8 cellular contexts compared by ENCODE assay signal in genomic region chr7:139777948-139778841, GRCh38. TPM values are rescaled to one million over a fixed set of nuclear protein-coding genes. Genes with fewer than 3 reads are reported as not detected.
A peak's percentile ranks its signal among the peaks of the same experiment; 100 is the strongest.
DNase-seq lines count a peak whose midpoint lies in the region; ATAC-seq and TF ChIP-seq lines count a peak whose summit lies in the region.

Gene HIPK2 (minus strand): TSS chr7:139777998. CDS start chr7:139777623, 375 bp downstream.

- peaks cover 5% of the 10 kb centered on the region for H3K27me3 Mint-ChIP-seq in CD8-positive, alpha-beta T cell (ENCODE audit: low read depth)
- peaks cover 8 to 20% (median 20%) of the 10 kb centered on the region in 3 donors for H3K27me3 Mint-ChIP-seq in naive B cell

- no peak for TF ChIP-seq CTCF in CD8-positive, alpha-beta T cell (IDR thresholded peaks at IDR 0.05)
- TF ChIP-seq CTCF in Peyer's patch (IDR thresholded peaks at IDR 0.05): no peak

- peaks cover 45% of the 10 kb centered on the region for H3K4me1 Mint-ChIP-seq in CD8-positive, alpha-beta T cell (ENCODE audit: low read depth)
- H3K4me1 Mint-ChIP-seq in naive B cell: peaks cover 30 to 34% (median 33%) of the 10 kb centered on the region in 3 donors

- DNase-seq in CD8-positive, alpha-beta T cell: peak; percentile 40 to 79 (median 70)
- peak; percentile 80 for DNase-seq in HK-2 (ENCODE audit: unreplicated experiment)
- peak; percentile 80 to 90 (median 81) for DNase-seq in Peyer's patch
- peak; percentile 38 to 60 for DNase-seq in activated T-helper 1 cell treated with anti-CD3 and anti-CD28 coated beads, Interleukin-2, amount 50 U/mL, for 16 hours (ENCODE audit: low read depth in 1 of 2, low spot score in 1 of 2)
- DNase-seq in fibroblast of gingiva (ENCODE audit: low read depth): peak; percentile 81
- DNase-seq in naive B cell: peak; percentile 68
- DNase-seq in stimulated activated naive CD4-positive, alpha-beta T cell treated with Interleukin-2 at 50 U/mL for 16 hours (lab: John Stamatoyannopoulos, UW): peak; percentile 77

- POLR2A ChIA-PET in CD8-positive, alpha-beta T cell (lab: Charles Lee): interaction anchor here (0.7 to 2.9 kb wide), 3 partner anchors 11 to 157 kb away, joined by 3 to 18 read pairs (median 4); no protein-coding TSS in a partner anchor

- peak within 1 kb of the TSS; percentile 62 for H3K27ac ChIP-seq in CD8-positive, alpha-beta T cell (ENCODE audit: low read depth, low read length)
- peak within 1 kb of the TSS; percentile 89 to 98 (median 93) for H3K27ac ChIP-seq in Peyer's patch

- no peaks in the 10 kb centered on the region for H3K36me3 ChIP-seq in CD8-positive, alpha-beta T cell (ENCODE audit: insufficient read depth, low read length)
- H3K36me3 ChIP-seq in Peyer's patch: no peaks in the 10 kb centered on the region

- H3K36me3 Mint-ChIP-seq in CD8-positive, alpha-beta T cell: peaks cover 14% of the 10 kb centered on the region
- no peaks in the 10 kb centered on the region for H3K36me3 Mint-ChIP-seq in naive B cell

- CTCF ChIA-PET in CD8-positive, alpha-beta T cell (lab: Charles Lee): interaction anchor here (0.5 to 2.7 kb wide), 8 partner anchors 9 to 225 kb away, joined by 3 to 10 read pairs (median 3); no protein-coding TSS in a partner anchor

- H3K9me3 Mint-ChIP-seq in CD8-positive, alpha-beta T cell: no peaks in the 10 kb centered on the region
- no peaks in the 10 kb centered on the region for H3K9me3 Mint-ChIP-seq in naive B cell

- peak within 1 kb of the TSS; percentile 98 for H3K4me3 Mint-ChIP-seq in CD8-positive, alpha-beta T cell
- peak within 1 kb of the TSS; percentile 96 to 100 (median 98) for H3K4me3 Mint-ChIP-seq in naive B cell

- H3K9me3 ChIP-seq in CD8-positive, alpha-beta T cell (ENCODE audit: low read length): no peaks in the 10 kb centered on the region
- no peaks in the 10 kb centered on the region for H3K9me3 ChIP-seq in Peyer's patch

- H3K27me3 ChIP-seq in CD8-positive, alpha-beta T cell (ENCODE audit: insufficient read depth, low read length): no peaks in the 10 kb centered on the region
- H3K27me3 ChIP-seq in Peyer's patch: no peaks in the 10 kb centered on the region

- intact Hi-C loops in CD8-positive, alpha-beta T cell (cut with DNase I, micrococcal nuclease): loop anchor here (1.0 to 10.0 kb wide), 13 partner anchors 46 to 1234 kb away; partner anchors contain the start of genes ADCK2 (in 1 of the 2), KDM7A (in 1 of the 2), LUC7L2 (in 1 of the 2) and MRPS33 (in 1 of the 2)

- peak within 1 kb of the TSS; percentile 96 for H3K27ac Mint-ChIP-seq in CD8-positive, alpha-beta T cell
- peak within 1 kb of the TSS; percentile 89 to 96 (median 96) for H3K27ac Mint-ChIP-seq in naive B cell

- ATAC-seq in CD8-positive, alpha-beta T cell: peak; percentile 60
- peak; percentile 51 for ATAC-seq in GM19438 (IDR thresholded peaks at IDR 0.05; ENCODE audit: low read depth, unreplicated experiment)
- ATAC-seq in naive B cell (ENCODE audit: low read depth in 2 of 2): peak; percentile 68 to 71

- H3K4me3 ChIP-seq in CD8-positive, alpha-beta T cell (ENCODE audit: low read depth, low read length): peak within 1 kb of the TSS; percentile 73
- peak within 1 kb of the TSS; percentile 73 to 98 (median 92) for H3K4me3 ChIP-seq in Peyer's patch

- peaks cover 35% of the 10 kb centered on the region for H3K4me1 ChIP-seq in CD8-positive, alpha-beta T cell (ENCODE audit: insufficient read depth, low read length)
- H3K4me1 ChIP-seq in Peyer's patch: peaks cover 0 to 16% (median 0%) of the 10 kb centered on the region in 4 donors

- no peak for TF ChIP-seq POLR2A in Peyer's patch (IDR thresholded peaks at IDR 0.05)

RNA-seq across cellular contexts. Expression of gene HIPK2, which starts in this region (rescaled TPM):
- 10 to 100 TPM; 19.8 to 21.3 TPM for total RNA-seq in CD8-positive, alpha-beta T cell
- total RNA-seq in Peyer's patch: 10 to 100 TPM; 16.6 to 60.2 (median 35.1) TPM
- 1 to 10 TPM in 2 of 6 donors, under 1 TPM in 4; 0.54 to 1.1 (median 0.79) TPM for polyA plus RNA-seq in naive B cell (ENCODE audit: low read depth in 6 of 6)

Comparison
In these comparisons a context has a peak if more than half of its experiments do, and no peak if none do; other contexts are left out.
1. Peak in every context shown above with its lines: DNase-seq, ATAC-seq, H3K4me3 ChIP-seq and H3K27ac ChIP-seq.